Comparison of ENCODE assay signal across 11 cellular contexts in genomic region chr17:36198831-36199465, GRCh38. TPM values are rescaled to one million over a fixed set of nuclear protein-coding genes. Genes with fewer than 3 reads are reported as not detected.
DNase-seq lines count a peak whose midpoint lies in the region; ATAC-seq lines count a peak whose summit lies in the region.
"Had no signal": no experiment of that assay in that cellular context is flagged by ENCODE, and none has a peak within 500 bp of the region (broad histone marks: within the 10 kb centered on the region; RNA-seq: fewer than 3 reads in every experiment).

No MANE protein-coding gene starts in this region.

- H3K36me3 Mint-ChIP-seq in activated T-cell treated with anti-CD3 and anti-CD28 coated beads, Interleukin-2, amount 50 U/mL, for 24 hours (ENCODE audit: low read depth): no peaks in the 10 kb centered on the region
- H3K36me3 Mint-ChIP-seq in activated T-cell treated with anti-CD3 and anti-CD28 coated beads, Interleukin-2, amount 50 U/mL, for 72 hours (ENCODE audit: insufficient read depth in 2 of 2): no peaks in the 10 kb centered on the region
- H3K36me3 Mint-ChIP-seq in stimulated activated memory B cell treated with anti-CD40 and anti-IgM and Interleukin-4, amounts not matched to agents 10 μg/mL and 1 μg/mL and 100 μg/mL, for 72 hours: no peaks in the 10 kb centered on the region

- peaks cover 26% of the 10 kb centered on the region for H3K27me3 Mint-ChIP-seq in activated T-cell treated with anti-CD3 and anti-CD28 coated beads, Interleukin-2, amount 50 U/mL, for 24 hours
- peaks cover 21% of the 10 kb centered on the region for H3K27me3 Mint-ChIP-seq in activated T-cell treated with anti-CD3 and anti-CD28 coated beads, Interleukin-2, amount 50 U/mL, for 72 hours (ENCODE audit: low read depth)
- H3K27me3 Mint-ChIP-seq in stimulated activated memory B cell treated with anti-CD40 and anti-IgM and Interleukin-4, amounts not matched to agents 10 μg/mL and 1 μg/mL and 100 μg/mL, for 72 hours: peaks cover 63% of the 10 kb centered on the region

- peak; percentile 27 for ATAC-seq in HG03095 (IDR thresholded peaks at IDR 0.05; ENCODE audit: unreplicated experiment)
- ATAC-seq in activated T-cell treated with anti-CD3 and anti-CD28 coated beads, Interleukin-2, amount 50 U/mL, for 72 hours (replicated peaks in 1 of 2): peak; percentile 74 to 76
- ATAC-seq in stimulated activated memory B cell treated with anti-CD40 and anti-IgM and Interleukin-4, amounts not matched to agents 10 μg/mL and 1 μg/mL and 100 μg/mL, for 72 hours: peak; percentile 3
- ATAC-seq in HG03045 (IDR thresholded peaks at IDR 0.05; ENCODE audit: unreplicated experiment): no peak
- ATAC-seq: body of pancreas, HCT116 had no signal

- no peak overlapping the region for H3K4me3 ChIP-seq in H7 (ENCODE audit: insufficient read depth, low read depth, low read length)
- H3K4me3 ChIP-seq: body of pancreas had no signal

- DNase-seq in activated T-cell treated with anti-CD3 and anti-CD28 coated beads, Interleukin-2, amount 50 U/mL, for 24 hours: peak; percentile 44
- DNase-seq in activated T-cell treated with anti-CD3 and anti-CD28 coated beads, Interleukin-2, amount 50 U/mL, for 1 hour: no peak
- DNase-seq in activated T-cell treated with anti-CD3 and anti-CD28 coated beads, Interleukin-2, amount 50 U/mL, for 72 hours: peak; percentile 28 to 64
- DNase-seq in H7: no peak
- no peak for DNase-seq in cerebellar nuclear complex (lab: John Stamatoyannopoulos, UW)
- DNase-seq: body of pancreas, KBM-7 had no signal

- no peaks in the 10 kb centered on the region for H3K36me3 ChIP-seq in H7 (replicated peaks; ENCODE audit: control insufficient read depth, insufficient read depth, low read length)

- H3K4me3 Mint-ChIP-seq in activated T-cell treated with anti-CD3 and anti-CD28 coated beads, Interleukin-2, amount 50 U/mL, for 24 hours: no peak overlapping the region
- peak overlapping the region; percentile 33 to 35 for H3K4me3 Mint-ChIP-seq in activated T-cell treated with anti-CD3 and anti-CD28 coated beads, Interleukin-2, amount 50 U/mL, for 72 hours
- H3K4me3 Mint-ChIP-seq in stimulated activated memory B cell treated with anti-CD40 and anti-IgM and Interleukin-4, amounts not matched to agents 10 μg/mL and 1 μg/mL and 100 μg/mL, for 72 hours: peak overlapping the region; percentile 12

- H3K27me3 ChIP-seq in H7 (ENCODE audit: control insufficient read depth, insufficient read depth, low read length): no peaks in the 10 kb centered on the region
- H3K27me3 ChIP-seq: body of pancreas had no signal

- no peaks in the 10 kb centered on the region for H3K9me3 Mint-ChIP-seq in activated T-cell treated with anti-CD3 and anti-CD28 coated beads, Interleukin-2, amount 50 U/mL, for 24 hours
- no peaks in the 10 kb centered on the region for H3K9me3 Mint-ChIP-seq in activated T-cell treated with anti-CD3 and anti-CD28 coated beads, Interleukin-2, amount 50 U/mL, for 72 hours
- H3K9me3 Mint-ChIP-seq in stimulated activated memory B cell treated with anti-CD40 and anti-IgM and Interleukin-4, amounts not matched to agents 10 μg/mL and 1 μg/mL and 100 μg/mL, for 72 hours: no peaks in the 10 kb centered on the region

- H3K4me1 Mint-ChIP-seq in activated T-cell treated with anti-CD3 and anti-CD28 coated beads, Interleukin-2, amount 50 U/mL, for 24 hours (ENCODE audit: low read depth): peaks cover 38% of the 10 kb centered on the region
- peaks cover 28% of the 10 kb centered on the region for H3K4me1 Mint-ChIP-seq in activated T-cell treated with anti-CD3 and anti-CD28 coated beads, Interleukin-2, amount 50 U/mL, for 72 hours (ENCODE audit: low read depth)
- peaks cover 58% of the 10 kb centered on the region for H3K4me1 Mint-ChIP-seq in stimulated activated memory B cell treated with anti-CD40 and anti-IgM and Interleukin-4, amounts not matched to agents 10 μg/mL and 1 μg/mL and 100 μg/mL, for 72 hours

- H3K27ac Mint-ChIP-seq in activated T-cell treated with anti-CD3 and anti-CD28 coated beads, Interleukin-2, amount 50 U/mL, for 24 hours: peak overlapping the region; percentile 51
- peak overlapping the region; percentile 36 for H3K27ac Mint-ChIP-seq in activated T-cell treated with anti-CD3 and anti-CD28 coated beads, Interleukin-2, amount 50 U/mL, for 72 hours
- H3K27ac Mint-ChIP-seq in stimulated activated memory B cell treated with anti-CD40 and anti-IgM and Interleukin-4, amounts not matched to agents 10 μg/mL and 1 μg/mL and 100 μg/mL, for 72 hours: no peak overlapping the region

RNA-seq across cellular contexts. Expression of gene CCL3L1, which starts 2.4 kb away (rescaled TPM):
- 10 to 100 TPM in 1 of 2 donors, 1 to 10 TPM in 1; 7.0 to 55.5 TPM for total RNA-seq in activated T-cell treated with anti-CD3 and anti-CD28 coated beads, Interleukin-2, amount 50 U/mL, for 72 hours
- total RNA-seq in H7 (2014; rRNA removed; shearing (Covaris generic)): not detected in 2 replicates

RNA-seq across cellular contexts. Expression of gene CCL4L2, which starts 11.9 kb away (rescaled TPM):
- 10 to 100 TPM in 1 of 2 donors, 1 to 10 TPM in 1; 9.1 to 77.2 TPM for total RNA-seq in activated T-cell treated with anti-CD3 and anti-CD28 coated beads, Interleukin-2, amount 50 U/mL, for 72 hours
- not detected in 2 replicates for total RNA-seq in H7 (2014; rRNA removed; shearing (Covaris generic))
- total RNA-seq: body of pancreas had no signal

RNA-seq across cellular contexts. Expression of gene TBC1D3B, which starts 22.5 kb away (rescaled TPM):
- 10 to 100 TPM; 10.8 to 21.4 TPM for total RNA-seq in activated T-cell treated with anti-CD3 and anti-CD28 coated beads, Interleukin-2, amount 50 U/mL, for 72 hours
- 1.1 TPM in 1 of 2 replicates, not detected in the other for total RNA-seq in H7 (2014; rRNA removed; shearing (Covaris generic))
- total RNA-seq: body of pancreas had no signal

Comparison
In these comparisons a context has a peak if more than half of its experiments do, and no peak if none do; other contexts are left out.
1. DNase-seq: peak in activated T-cell treated with anti-CD3 and anti-CD28 coated beads, Interleukin-2, amount 50 U/mL, for 24 hours (single experiment) and activated T-cell treated with anti-CD3 and anti-CD28 coated beads, Interleukin-2, amount 50 U/mL, for 72 hours (2 of 2); none in activated T-cell treated with anti-CD3 and anti-CD28 coated beads, Interleukin-2, amount 50 U/mL, for 1 hour (single experiment), H7 (single experiment) and cerebellar nuclear complex (0 of 2).
2. RNA of gene CCL4L2, which starts 11.9 kb away (total RNA-seq): 9.1 to 77.2 TPM in activated T-cell treated with anti-CD3 and anti-CD28 coated beads, Interleukin-2, amount 50 U/mL, for 72 hours; not detected in H7; every median in the first group is over 10 times any median in the second.